In the genomic region with DNA sequence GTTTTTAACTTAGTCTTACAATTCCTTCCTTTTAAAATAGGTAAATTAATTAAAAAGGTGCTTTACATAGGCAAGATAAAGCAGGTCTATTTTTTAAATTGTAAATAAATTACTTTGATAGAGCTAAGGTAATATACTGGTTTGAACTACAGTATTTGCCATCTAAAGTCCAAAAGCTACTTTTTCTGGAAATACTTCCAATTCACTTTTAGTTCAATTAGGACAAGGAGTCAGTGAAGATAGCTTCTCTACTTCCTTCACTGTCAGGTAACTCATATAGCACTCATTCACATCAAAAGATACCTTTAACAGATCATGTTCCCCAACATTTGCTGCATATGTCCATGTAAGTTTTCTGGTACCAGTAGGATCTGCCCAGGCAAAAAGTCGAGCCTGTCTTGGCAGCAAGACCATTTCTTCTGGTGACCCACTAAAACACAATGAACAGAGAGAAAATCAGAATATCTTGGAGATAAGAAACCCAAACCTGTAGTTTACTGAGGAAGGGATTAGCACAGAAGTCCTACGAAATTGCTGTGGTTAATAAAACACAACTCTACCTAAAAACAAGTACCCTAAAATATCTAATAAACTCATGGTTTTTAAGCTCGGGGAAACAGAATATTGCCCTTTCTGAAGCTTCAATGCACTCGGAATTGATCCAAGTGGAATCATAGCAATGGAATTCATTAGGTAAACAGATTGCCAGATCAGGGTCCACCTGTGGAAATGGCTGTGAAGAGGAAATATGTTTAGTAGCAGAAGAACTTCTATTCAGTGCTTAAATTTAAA, we compare ENCODE assay signal across 1 cellular context.
A peak's percentile ranks its signal among the peaks of the same experiment; 100 is the strongest.
TF ChIP-seq lines count a peak whose summit lies in the region.

No MANE protein-coding gene starts in this region.

TF ChIP-seq in HepG2, 621 proteins besides CTCF, POLR2A, EP300 and RAD21 (continues in another document):
- peak; percentile 77 for TF ChIP-seq GATAD2A (CRISPR knock-in tag; IDR thresholded peaks at IDR 0.05)
- peak; percentile 11; the same call in 1 of the 2 replicates for TF ChIP-seq TCF7 (IDR thresholded peaks at IDR 0.05; ENCODE audit: low read depth)
- peak; percentile 47; the same call in 1 of the 2 replicates for TF ChIP-seq SALL1 (CRISPR knock-in tag; IDR thresholded peaks at IDR 0.05)
- peak; percentile 19; the same call in 1 of the 2 replicates for TF ChIP-seq CEBPG (CRISPR knock-in tag; IDR thresholded peaks at IDR 0.05)
- peak; percentile 86 for TF ChIP-seq ARID5B (CRISPR knock-in tag; IDR thresholded peaks at IDR 0.05)
- TF ChIP-seq FOSL2 (CRISPR knock-in tag; IDR thresholded peaks at IDR 0.05) = peak; percentile 93
- no peak for TF ChIP-seq SIX4 (CRISPR knock-in tag; IDR thresholded peaks at IDR 0.05)
- TF ChIP-seq CREB1 (IDR thresholded peaks at IDR 0.05) = no peak
- peak; percentile 29; the same call in 1 of the 2 replicates for TF ChIP-seq CREB1 (CRISPR knock-in tag; IDR thresholded peaks at IDR 0.05)
- TF ChIP-seq MIER2 (CRISPR knock-in tag; IDR thresholded peaks at IDR 0.05) = no peak
- TF ChIP-seq HNF4A (CRISPR knock-in tag; IDR thresholded peaks at IDR 0.05) = peak; percentile 69
- no peak for TF ChIP-seq SOX13 (IDR thresholded peaks at IDR 0.05)
- TF ChIP-seq SOX13 (CRISPR knock-in tag; conservative IDR thresholded peaks at IDR 0.05 in 1 of 2, IDR thresholded peaks at IDR 0.05 in 1 of 2) = peak in 1 of 2 experiments; percentile 32; a peak in 1 of 4 replicates
- no peak for TF ChIP-seq ISL2 (CRISPR knock-in tag; IDR thresholded peaks at IDR 0.05)
- TF ChIP-seq, protein P1, sequence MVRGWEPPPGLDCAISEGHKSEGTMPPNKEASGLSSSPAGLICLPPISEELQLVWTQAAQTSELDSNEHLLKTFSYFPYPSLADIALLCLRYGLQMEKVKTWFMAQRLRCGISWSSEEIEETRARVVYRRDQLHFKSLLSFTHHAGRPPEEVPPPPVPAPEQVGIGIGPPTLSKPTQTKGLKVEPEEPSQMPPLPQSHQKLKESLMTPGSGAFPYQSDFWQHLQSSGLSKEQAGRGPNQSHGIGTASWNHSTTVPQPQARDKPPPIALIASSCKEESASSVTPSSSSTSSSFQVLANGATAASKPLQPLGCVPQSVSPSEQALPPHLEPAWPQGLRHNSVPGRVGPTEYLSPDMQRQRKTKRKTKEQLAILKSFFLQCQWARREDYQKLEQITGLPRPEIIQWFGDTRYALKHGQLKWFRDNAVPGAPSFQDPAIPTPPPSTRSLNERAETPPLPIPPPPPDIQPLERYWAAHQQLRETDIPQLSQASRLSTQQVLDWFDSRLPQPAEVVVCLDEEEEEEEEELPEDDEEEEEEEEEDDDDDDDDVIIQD (CRISPR knock-in tag; IDR thresholded peaks at IDR 0.05; ENCODE audit: low read depth) = peak; percentile 38; the same call in 1 of the 2 replicates
- no peak for TF ChIP-seq ZNF674 (CRISPR knock-in tag; IDR thresholded peaks at IDR 0.05; ENCODE audit: low read depth)
- TF ChIP-seq AHDC1 (CRISPR knock-in tag; IDR thresholded peaks at IDR 0.05; ENCODE audit: borderline replicate concordance) = peak; percentile 88; the same call in 1 of the 2 replicates
- TF ChIP-seq, protein P2, sequence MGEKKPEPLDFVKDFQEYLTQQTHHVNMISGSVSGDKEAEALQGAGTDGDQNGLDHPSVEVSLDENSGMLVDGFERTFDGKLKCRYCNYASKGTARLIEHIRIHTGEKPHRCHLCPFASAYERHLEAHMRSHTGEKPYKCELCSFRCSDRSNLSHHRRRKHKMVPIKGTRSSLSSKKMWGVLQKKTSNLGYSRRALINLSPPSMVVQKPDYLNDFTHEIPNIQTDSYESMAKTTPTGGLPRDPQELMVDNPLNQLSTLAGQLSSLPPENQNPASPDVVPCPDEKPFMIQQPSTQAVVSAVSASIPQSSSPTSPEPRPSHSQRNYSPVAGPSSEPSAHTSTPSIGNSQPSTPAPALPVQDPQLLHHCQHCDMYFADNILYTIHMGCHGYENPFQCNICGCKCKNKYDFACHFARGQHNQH (CRISPR knock-in tag; IDR thresholded peaks at IDR 0.05) = peak; percentile 39; the same call in 1 of the 2 replicates
- TF ChIP-seq NCOA2 (CRISPR knock-in tag; IDR thresholded peaks at IDR 0.05) = 0 out of 2 replicates have a peak, but pooled peaks have one; percentile 20
- peak; percentile 36; the same call in 1 of the 2 replicates for TF ChIP-seq NFIC (IDR thresholded peaks at IDR 0.05; ENCODE audit: low read length)
- peak; percentile 49; the same call in 1 of the 2 replicates for TF ChIP-seq SIX1 (CRISPR knock-in tag; IDR thresholded peaks at IDR 0.05; ENCODE audit: borderline replicate concordance)
- TF ChIP-seq, protein P3, sequence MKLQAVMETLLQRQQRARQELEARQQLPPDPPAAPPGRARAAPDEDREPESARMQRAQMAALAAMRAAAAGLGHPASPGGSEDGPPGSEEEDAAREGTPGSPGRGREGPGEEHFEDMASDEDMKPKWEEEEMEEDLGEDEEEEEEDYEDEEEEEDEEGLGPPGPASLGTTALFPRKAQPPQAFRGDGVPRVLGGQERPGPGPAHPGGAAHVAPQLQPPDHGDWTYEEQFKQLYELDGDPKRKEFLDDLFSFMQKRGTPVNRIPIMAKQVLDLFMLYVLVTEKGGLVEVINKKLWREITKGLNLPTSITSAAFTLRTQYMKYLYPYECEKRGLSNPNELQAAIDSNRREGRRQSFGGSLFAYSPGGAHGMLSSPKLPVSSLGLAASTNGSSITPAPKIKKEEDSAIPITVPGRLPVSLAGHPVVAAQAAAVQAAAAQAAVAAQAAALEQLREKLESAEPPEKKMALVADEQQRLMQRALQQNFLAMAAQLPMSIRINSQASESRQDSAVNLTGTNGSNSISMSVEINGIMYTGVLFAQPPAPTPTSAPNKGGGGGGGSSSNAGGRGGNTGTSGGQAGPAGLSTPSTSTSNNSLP (IDR thresholded peaks at IDR 0.05; ENCODE audit: low read depth, low read length) = peak; percentile 98
- peak; percentile 13; the same call in 1 of the 2 replicates for TF ChIP-seq SOX5 (CRISPR knock-in tag; IDR thresholded peaks at IDR 0.05; ENCODE audit: borderline replicate concordance)
- TF ChIP-seq ELF3 (CRISPR knock-in tag; IDR thresholded peaks at IDR 0.05) = peak; percentile 88
- TF ChIP-seq MED1 (CRISPR knock-in tag; IDR thresholded peaks at IDR 0.05) = peak; percentile 34; the same call in 1 of the 2 replicates
- peak; percentile 47; the same call in 1 of the 2 replicates for TF ChIP-seq FOSL1 (CRISPR knock-in tag; IDR thresholded peaks at IDR 0.05; ENCODE audit: borderline replicate concordance)
- peak; percentile 81 for TF ChIP-seq ATF2 (CRISPR knock-in tag; IDR thresholded peaks at IDR 0.05)
- peak; percentile 71 for TF ChIP-seq ASH2L (IDR thresholded peaks at IDR 0.05; ENCODE audit: insufficient read length, low read depth, low read length)
- 0 out of 2 replicates have a peak, but pooled peaks have one; percentile 29 for TF ChIP-seq KAT8 (CRISPR knock-in tag; IDR thresholded peaks at IDR 0.05)
- TF ChIP-seq MXI1 (IDR thresholded peaks at IDR 0.05; ENCODE audit: borderline replicate concordance, low read depth, low read length) = 0 out of 3 replicates have a peak, but pooled peaks have one; percentile 12
